8 cellular contexts compared by ENCODE assay signal in genomic region chr9:27529316-27530278, GRCh38. TPM values are rescaled to one million over a fixed set of nuclear protein-coding genes. Genes with fewer than 3 reads are reported as not detected.
DNase-seq lines count a peak whose midpoint lies in the region; ATAC-seq and TF ChIP-seq lines count a peak whose summit lies in the region.

Gene MOB3B, minus strand, starts transcription at chr9:27529814. Its CDS starts 74,264 bp downstream, at chr9:27455550.

- intact Hi-C loops in dendritic cell treated with granulocyte-macrophage colony-stimulating factor and Interleukin-4, amounts not matched to agents 40 ng/mL and 50 ng/mL, for 4 days (cut with micrococcal nuclease): loop anchor here (1.0 to 5.0 kb wide), 4 partner anchors 47 to 197 kb away; no protein-coding TSS in a partner anchor

- peak within 1 kb of the TSS; percentile 37 to 64 for H3K27ac ChIP-seq in liver (ENCODE audit: low read depth in 1 of 2, low read length in 2 of 2)

- peak within 1 kb of the TSS; percentile 65 to 78 (median 73) for H3K4me3 ChIP-seq in liver (ENCODE audit: low read depth in 1 of 3, low read length in 3 of 3)

- peak within 1 kb of the TSS; percentile 67 to 77 for H3K9ac ChIP-seq in liver (ENCODE audit: low read depth in 1 of 2, low read length in 2 of 2)

- peaks cover 3 to 23% (median 11%) of the 10 kb centered on the region in 4 donors for H3K4me1 ChIP-seq in liver (ENCODE audit: control insufficient read depth in 4 of 4, insufficient read depth in 4 of 4, low read length in 3 of 4)

- H3K9me3 Mint-ChIP-seq in dendritic cell treated with granulocyte-macrophage colony-stimulating factor and Interleukin-4, amounts not matched to agents 40 ng/mL and 50 ng/mL, for 4 days: no peaks in the 10 kb centered on the region

- TF ChIP-seq CTCF in liver (IDR thresholded peaks at IDR 0.05; ENCODE audit: low read depth, low read length, missing input control): peak; percentile 92

- peaks cover 0 to under 1% (median 0%) of the 10 kb centered on the region in 4 donors for H3K36me3 ChIP-seq in liver (ENCODE audit: control insufficient read depth in 4 of 4, insufficient read depth in 3 of 4, low read depth in 1 of 4, low read length in 3 of 4)

- H3K27me3 ChIP-seq in liver (ENCODE audit: control insufficient read depth in 4 of 4, insufficient read depth in 4 of 4, low read length in 3 of 4): no peaks in the 10 kb centered on the region

- no peaks in the 10 kb centered on the region for H3K9me3 ChIP-seq in liver (ENCODE audit: control insufficient read depth in 4 of 4, low read length in 3 of 4)

- H3K27ac Mint-ChIP-seq in dendritic cell treated with granulocyte-macrophage colony-stimulating factor and Interleukin-4, amounts not matched to agents 40 ng/mL and 50 ng/mL, for 4 days: peak within 1 kb of the TSS; percentile 97

- ATAC-seq in GM18520 (IDR thresholded peaks at IDR 0.05; ENCODE audit: unreplicated experiment) (peak; percentile 60), HG03060 (IDR thresholded peaks at IDR 0.05; ENCODE audit: low read depth, unreplicated experiment) (peak; percentile 29)

- H3K27me3 Mint-ChIP-seq in dendritic cell treated with granulocyte-macrophage colony-stimulating factor and Interleukin-4, amounts not matched to agents 40 ng/mL and 50 ng/mL, for 4 days: no peaks in the 10 kb centered on the region

- peak; percentile 73 to 80 for TF ChIP-seq RAD21 in liver (IDR thresholded peaks at IDR 0.05)

- peaks cover 67% of the 10 kb centered on the region for H3K4me1 Mint-ChIP-seq in dendritic cell treated with granulocyte-macrophage colony-stimulating factor and Interleukin-4, amounts not matched to agents 40 ng/mL and 50 ng/mL, for 4 days (ENCODE audit: low read depth)

- WGBS in liver: 3% methylated on average over 74 of the region's 74 CpGs

- H3K4me3 Mint-ChIP-seq in dendritic cell treated with granulocyte-macrophage colony-stimulating factor and Interleukin-4, amounts not matched to agents 40 ng/mL and 50 ng/mL, for 4 days: peak within 1 kb of the TSS; percentile 91

- DNase-seq in A172 (ENCODE audit: low spot score) (peak; percentile 16), NCI-H2171 (lab: John Stamatoyannopoulos, UW) (peak; percentile 58)
- peak; percentile 67 to 70 for DNase-seq in activated CD4-positive, alpha-beta T cell treated with anti-CD3 and anti-CD28 coated beads, Interleukin-2, amount 50 U/mL, for 4 hours
- peak; percentile 81 for DNase-seq in stimulated activated CD4-positive, alpha-beta T cell treated with anti-CD3 and anti-CD28 coated beads, Interleukin-4, amount 100 ng/mL, for 1 hour

- peaks cover 75% of the 10 kb centered on the region for H3K36me3 Mint-ChIP-seq in dendritic cell treated with granulocyte-macrophage colony-stimulating factor and Interleukin-4, amounts not matched to agents 40 ng/mL and 50 ng/mL, for 4 days (ENCODE audit: low read depth)

TF ChIP-seq in liver, 16 proteins besides CTCF, POLR2A, EP300 and RAD21:
- no peak for TF ChIP-seq REST (IDR thresholded peaks at IDR 0.05)
- TF ChIP-seq TAF1 (conservative IDR thresholded peaks at IDR 0.05): no peak
- TF ChIP-seq JUND (IDR thresholded peaks at IDR 0.05): no peak
- no peak for TF ChIP-seq ATF3 (IDR thresholded peaks at IDR 0.05)
- TF ChIP-seq RXRA (IDR thresholded peaks at IDR 0.05): no peak
- TF ChIP-seq NR2F2 (IDR thresholded peaks at IDR 0.05): no peak
- TF ChIP-seq HNF4A (conservative IDR thresholded peaks at IDR 0.05): no peak
- TF ChIP-seq HNF4G (IDR thresholded peaks at IDR 0.05): no peak
- no peak for TF ChIP-seq FOXA2 (IDR thresholded peaks at IDR 0.05)
- no peak for TF ChIP-seq FOXA1 (IDR thresholded peaks at IDR 0.05)
- TF ChIP-seq ZBTB33 (IDR thresholded peaks at IDR 0.05): no peak
- no peak for TF ChIP-seq YY1 (IDR thresholded peaks at IDR 0.05)
- TF ChIP-seq MAX (IDR thresholded peaks at IDR 0.05): no peak
- no peak for TF ChIP-seq GABPA (IDR thresholded peaks at IDR 0.05 in 1 of 2, conservative IDR thresholded peaks at IDR 0.05 in 1 of 2)
- TF ChIP-seq SP1 (IDR thresholded peaks at IDR 0.05): no peak
- TF ChIP-seq EGR1 (IDR thresholded peaks at IDR 0.05; ENCODE audit: low read depth in 2 of 2): no peak

RNA-seq across cellular contexts. Expression of gene MOB3B, which starts in this region (rescaled TPM):
- total RNA-seq in A172 (2014; rRNA removed; shearing (Covaris generic)): 0.02 TPM in 1 of 2 replicates, not detected in the other
- total RNA-seq in liver: 1 to 10 TPM in 1 of 2 donors, under 1 TPM in 1; 0.79 to 1.1 TPM
- under 1 TPM; 0.36 to 0.72 TPM for polyA plus RNA-seq in liver

Comparison
In these comparisons a context has a peak if more than half of its experiments do, and no peak if none do; other contexts are left out.
1. Peak in every context shown above with its lines: DNase-seq, ATAC-seq, H3K4me3 ChIP-seq and H3K27ac ChIP-seq.
2. Peak in DNase-seq in A172; RNA of the gene not detected or under 1 TPM.
3. DNase-seq: peak in every context shown above with its lines; median percentile 81 in stimulated activated CD4-positive, alpha-beta T cell treated with anti-CD3 and anti-CD28 coated beads, Interleukin-4, amount 100 ng/mL, for 1 hour; 68 in activated CD4-positive, alpha-beta T cell treated with anti-CD3 and anti-CD28 coated beads, Interleukin-2, amount 50 U/mL, for 4 hours; 58 in NCI-H2171; 16 in A172.